In genomic region chr9:87498816-87499454, GRCh38 we compare ENCODE assay signal across 8 cellular contexts. TPM values are rescaled to one million over a fixed set of nuclear protein-coding genes. Genes with fewer than 3 reads are reported as not detected.
DNase-seq lines count a peak whose midpoint lies in the region; ATAC-seq and TF ChIP-seq lines count a peak whose summit lies in the region.

No MANE protein-coding gene starts in this region.

- peaks cover 13% of the 10 kb centered on the region for H3K79me1 ChIP-seq in trophoblast cell (ENCODE audit: low read length)

- intact Hi-C loops in esophagus squamous epithelium (cut with DNase I): no loop called here

- H3K14ac ChIP-seq in trophoblast cell (ENCODE audit: low read length): peak overlapping the region; percentile 13

- peak overlapping the region; percentile 99 for H3K4me2 ChIP-seq in trophoblast cell (ENCODE audit: low read length)

- no peak for TF ChIP-seq CTCF in Peyer's patch (IDR thresholded peaks at IDR 0.05)
- no peak for TF ChIP-seq CTCF in esophagus squamous epithelium (IDR thresholded peaks at IDR 0.05)

- peaks cover 14% of the 10 kb centered on the region for H3K79me2 ChIP-seq in trophoblast cell (ENCODE audit: control insufficient read depth, insufficient read depth, low read length, poor library complexity)

- no peaks in the 10 kb centered on the region for H3K9me3 ChIP-seq in Peyer's patch
- no peaks in the 10 kb centered on the region for H3K9me3 ChIP-seq in esophagus squamous epithelium
- no peaks in the 10 kb centered on the region for H3K9me3 ChIP-seq in trophoblast cell (ENCODE audit: insufficient read depth, low read depth, low read length)

- no peak overlapping the region for H2BK12ac ChIP-seq in trophoblast cell (ENCODE audit: low read length)

- H3K4me3 ChIP-seq in GM08714 (ENCODE audit: low read length) (peak overlapping the region; percentile 73), Peyer's patch (peak overlapping the region; percentile 39 to 82 (median 64)), esophagus squamous epithelium (peak overlapping the region; percentile 43 to 83 (median 62)), trophoblast cell (ENCODE audit: low read depth, low read length) (peak overlapping the region; percentile 89)

- WGBS in esophagus squamous epithelium, 2 donors: 46 to 56% methylated on average over 6 to 18 of the region's 26 CpGs
- WGBS in trophoblast cell (ENCODE audit: extremely low coverage, insufficient coverage, insufficient read length): no CpG with 5 or more reads among the region's 26 CpGs

- TF ChIP-seq POLR2A in Peyer's patch (IDR thresholded peaks at IDR 0.05): no peak
- no peak for TF ChIP-seq POLR2A in esophagus squamous epithelium (IDR thresholded peaks at IDR 0.05)
- no peak for TF ChIP-seq POLR2A in GM18505 (IDR thresholded peaks at IDR 0.05; ENCODE audit: borderline replicate concordance, extremely low read depth, insufficient read depth, insufficient read length)

- peak overlapping the region; percentile 82 for H3K18ac ChIP-seq in trophoblast cell (ENCODE audit: low read length)

- no peak overlapping the region for H3K23ac ChIP-seq in trophoblast cell (ENCODE audit: low read length)

- no peak for DNase-seq in Peyer's patch
- DNase-seq in esophagus squamous epithelium (lab: John Stamatoyannopoulos, UW): no peak
- DNase-seq in trophoblast cell: no peak
- DNase-seq in SIG-M5 (lab: John Stamatoyannopoulos, UW): no peak

- no peak overlapping the region for H2AK5ac ChIP-seq in trophoblast cell (ENCODE audit: low read length)

- no peak overlapping the region for H4K12ac ChIP-seq in trophoblast cell (ENCODE audit: low read depth, low read length)

- no peaks in the 10 kb centered on the region for H3K36me3 ChIP-seq in Peyer's patch
- no peaks in the 10 kb centered on the region for H3K36me3 ChIP-seq in esophagus squamous epithelium
- H3K36me3 ChIP-seq in trophoblast cell (ENCODE audit: control insufficient read depth in 1 of 2, insufficient read depth in 2 of 2, low read length in 2 of 2): no peaks in the 10 kb centered on the region

- no peaks in the 10 kb centered on the region for H3K27me3 ChIP-seq in Peyer's patch
- H3K27me3 ChIP-seq in esophagus squamous epithelium: peaks cover 0 to 42% (median 4%) of the 10 kb centered on the region in 4 donors
- no peaks in the 10 kb centered on the region for H3K27me3 ChIP-seq in trophoblast cell (ENCODE audit: insufficient read depth, low read length)

- peak overlapping the region; percentile 10 for H2BK5ac ChIP-seq in trophoblast cell (ENCODE audit: low read depth, low read length, poor library complexity)

- H3K27ac ChIP-seq in Peyer's patch: peak overlapping the region; percentile 65 to 78 (median 75)
- peak overlapping the region; percentile 63 to 88 (median 80) for H3K27ac ChIP-seq in esophagus squamous epithelium
- no peak overlapping the region for H3K27ac ChIP-seq in trophoblast cell (ENCODE audit: low read depth, low read length)

- ATAC-seq in HG03432 (IDR thresholded peaks at IDR 0.05; ENCODE audit: unreplicated experiment): no peak
- no peak for ATAC-seq in GM19328 (IDR thresholded peaks at IDR 0.05; ENCODE audit: unreplicated experiment)
- ATAC-seq in GM18505 (IDR thresholded peaks at IDR 0.05; ENCODE audit: unreplicated experiment): no peak

- H4K91ac ChIP-seq in trophoblast cell (ENCODE audit: low read depth, low read length): peak overlapping the region; percentile 5

- no peak overlapping the region for H2BK120ac ChIP-seq in trophoblast cell (ENCODE audit: insufficient read depth, low read length, poor library complexity)

- H3K9ac ChIP-seq in trophoblast cell (ENCODE audit: low read length): peak overlapping the region; percentile 85

- peak overlapping the region; percentile 21 for H2AFZ ChIP-seq in trophoblast cell (ENCODE audit: insufficient read depth, low read length, poor library complexity)

- H4K8ac ChIP-seq in trophoblast cell (ENCODE audit: low read depth, low read length): peak overlapping the region; percentile 30

- H3K4ac ChIP-seq in trophoblast cell (ENCODE audit: low read depth, low read length): peak overlapping the region; percentile 52

- H3K4me1 ChIP-seq in Peyer's patch (peaks cover 0 to 17% (median 0%) of the 10 kb centered on the region in 4 donors), esophagus squamous epithelium (peaks cover 7 to 44% (median 10%) of the 10 kb centered on the region in 3 donors), trophoblast cell (ENCODE audit: control insufficient read depth in 1 of 2, insufficient read depth in 2 of 2, low read length in 2 of 2) (peaks cover 0 to 2% of the 10 kb centered on the region in 2 experiments)

RNA-seq across cellular contexts. Expression of gene DAPK1, which starts 1.3 kb away (rescaled TPM):
- 10 to 100 TPM; 45.4 to 96.4 (median 77.2) TPM for total RNA-seq in Peyer's patch
- 10 to 100 TPM in 1 of 4 donors, 1 to 10 TPM in 3; 2.2 to 14.5 (median 5.5) TPM for total RNA-seq in esophagus squamous epithelium
- polyA plus RNA-seq in trophoblast cell (2013): 19.7 and 20.7 TPM in 2 replicates
